ENCODE assay signal across 9 cellular contexts in the genomic region with DNA sequence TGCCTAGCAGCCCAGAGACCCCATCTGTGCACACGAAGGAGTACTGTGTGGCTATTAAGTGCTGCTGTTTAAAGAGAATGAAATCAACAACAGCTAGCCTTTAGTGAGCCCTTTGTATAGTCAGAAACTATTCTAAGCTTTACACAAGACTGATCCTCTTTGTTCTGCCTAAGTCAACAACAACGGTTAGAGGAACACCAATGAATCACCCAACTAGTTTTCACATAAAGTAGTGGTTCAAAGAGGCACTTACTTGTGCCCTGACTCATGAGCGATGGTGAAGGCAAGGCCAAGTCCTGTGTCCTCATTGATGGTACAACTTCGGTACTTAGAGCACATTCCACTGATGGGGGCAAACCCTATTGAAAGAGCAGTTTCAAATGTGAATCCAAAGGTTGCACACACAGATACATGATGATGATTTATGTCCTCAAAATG.
DNase-seq lines count a peak whose midpoint lies in the region; ATAC-seq and TF ChIP-seq lines count a peak whose summit lies in the region.
"Had no signal": no experiment of that assay in that cellular context is flagged by ENCODE, and none has a peak within 500 bp of the region (broad histone marks: within the 10 kb centered on the region; RNA-seq: fewer than 3 reads in every experiment).

No MANE protein-coding gene starts in this region.

- H3K4me1 ChIP-seq in mammary epithelial cell (ENCODE audit: insufficient read depth, low read length) (peaks cover 6% of the 10 kb centered on the region), esophagus squamous epithelium (no peaks in the 10 kb centered on the region)

- BruUV-seq in mammary epithelial cell (replicated peaks; lab: Mats Ljungman, UMichigan) = no TSS peak

- H3K27me3 ChIP-seq in mammary epithelial cell (ENCODE audit: insufficient read depth, low read length) = no peaks in the 10 kb centered on the region
- peaks cover 0 to 10% (median 0%) of the 10 kb centered on the region in 4 donors for H3K27me3 ChIP-seq in esophagus squamous epithelium
- no peaks in the 10 kb centered on the region for H3K27me3 ChIP-seq in H7 (ENCODE audit: control insufficient read depth, insufficient read depth, low read length)

- 55% methylated on average over 4 of the region's 4 CpGs for WGBS in mammary epithelial cell (ENCODE audit: low coverage, missing lambda C conversion rate)
- WGBS in esophagus squamous epithelium, 2 donors = 35 to 36% methylated on average over 4 of the region's 4 CpGs

- H3K9ac ChIP-seq in mammary epithelial cell (ENCODE audit: insufficient read depth, low read length) = no peak overlapping the region

- H3K27ac ChIP-seq in mammary epithelial cell (ENCODE audit: insufficient read depth, low read depth, low read length) = no peak overlapping the region
- H3K27ac ChIP-seq in esophagus squamous epithelium = no peak overlapping the region

- H3K9me3 ChIP-seq in mammary epithelial cell (replicated peaks; ENCODE audit: insufficient read depth, low read length) = no peaks in the 10 kb centered on the region
- H3K9me3 ChIP-seq in esophagus squamous epithelium = no peaks in the 10 kb centered on the region

- no peak for ATAC-seq in GM18519 (IDR thresholded peaks at IDR 0.05; ENCODE audit: low FRiP score, unreplicated experiment)

- TF ChIP-seq CTCF in AG10803 (conservative IDR thresholded peaks at IDR 0.05; ENCODE audit: low read length) (no peak), LNCaP clone FGC (IDR thresholded peaks at IDR 0.05; ENCODE audit: control insufficient read depth, extremely low read depth, insufficient read depth) (no peak), mammary epithelial cell (conservative IDR thresholded peaks at IDR 0.05 in 1 of 2, IDR thresholded peaks at IDR 0.05 in 1 of 2; ENCODE audit: extremely low read depth in 1 of 2, insufficient read depth in 1 of 2, low read depth in 1 of 2, low read length in 2 of 2) (no peak), esophagus squamous epithelium (IDR thresholded peaks at IDR 0.05) (no peak)

- no peaks in the 10 kb centered on the region for H4K20me1 ChIP-seq in mammary epithelial cell (ENCODE audit: insufficient read depth, low read length)

- H2AFZ ChIP-seq in mammary epithelial cell (ENCODE audit: low read depth, low read length) = no peak overlapping the region

- peak; percentile 8 for DNase-seq in AG10803 (ENCODE audit: low read depth)
- peak; percentile 40 for DNase-seq in LNCaP clone FGC (ENCODE audit: low read depth)
- DNase-seq in mammary epithelial cell = peak; percentile 89
- peak; percentile 20 to 57 for DNase-seq in lung microvascular endothelial cell (ENCODE audit: low read depth in 2 of 2)
- DNase-seq in esophagus squamous epithelium (lab: John Stamatoyannopoulos, UW) = no peak
- no peak for DNase-seq in T-helper 1 cell
- no peak for DNase-seq in H7
- DNase-seq: NCI-H2227 treated with DMSO at 0.1 percent for 48 hours had no signal

- in situ Hi-C loops in mammary epithelial cell (cut with MboI; ENCODE audit: low sequenced_read_pairs in 2 of 2) = no loop called here

- dilution Hi-C loops in mammary epithelial cell (cut with HindIII; ENCODE audit: low sequenced_read_pairs) = loop anchor here (5.0 kb wide), 1 partner anchor 92 kb away; no protein-coding TSS in a partner anchor

- no peak overlapping the region for H3K4me2 ChIP-seq in mammary epithelial cell (ENCODE audit: insufficient read depth, low read depth, low read length)

- no peak for TF ChIP-seq POLR2A in esophagus squamous epithelium (IDR thresholded peaks at IDR 0.05)

- CTCF ChIA-PET in mammary epithelial cell (lab: Charles Lee; ENCODE audit: low non-redundant PET) = interaction anchor here (0.6 kb wide), 1 partner anchor 153 kb away, joined by 5 read pairs; no protein-coding TSS in a partner anchor

- no peaks in the 10 kb centered on the region for H3K79me2 ChIP-seq in mammary epithelial cell (ENCODE audit: insufficient read depth, low read length)

- H3K36me3 ChIP-seq in mammary epithelial cell (ENCODE audit: insufficient read depth, low read length) (no peaks in the 10 kb centered on the region), esophagus squamous epithelium (no peaks in the 10 kb centered on the region), H7 (replicated peaks; ENCODE audit: control insufficient read depth, insufficient read depth, low read length) (no peaks in the 10 kb centered on the region)

- no peak overlapping the region for H3K4me3 ChIP-seq in AG10803 (ENCODE audit: low read length)
- H3K4me3 ChIP-seq in LNCaP clone FGC (ENCODE audit: low read depth, low read length) = no peak overlapping the region
- H3K4me3 ChIP-seq in mammary epithelial cell (replicated peaks in 1 of 3; ENCODE audit: insufficient read depth in 1 of 3, low read depth in 2 of 3, low read length in 3 of 3) = no peak overlapping the region
- H3K4me3 ChIP-seq in esophagus squamous epithelium = no peak overlapping the region
- no peak overlapping the region for H3K4me3 ChIP-seq in H7 (ENCODE audit: insufficient read depth, low read depth, low read length)

- intact Hi-C loops in mammary epithelial cell (cut with micrococcal nuclease) (loop anchor here (5.0 kb wide), 1 partner anchor 122 kb away; no protein-coding TSS in a partner anchor), esophagus squamous epithelium (cut with DNase I) (no loop called here)

Comparison
In these comparisons a context has a peak if more than half of its experiments do, and no peak if none do; other contexts are left out.
1. DNase-seq: peak in AG10803 (single experiment), LNCaP clone FGC (single experiment), mammary epithelial cell (single experiment) and lung microvascular endothelial cell (2 of 2); none in esophagus squamous epithelium (single experiment), T-helper 1 cell (0 of 5) and H7 (single experiment).